In genomic region chr22:49663311-49663711, GRCh38 we compare ENCODE assay signal across 21 cellular contexts.
"Had no signal": no experiment of that assay in that cellular context is flagged by ENCODE, and none has a peak within 500 bp of the region (broad histone marks: within the 10 kb centered on the region; RNA-seq: fewer than 3 reads in every experiment).

No MANE protein-coding gene starts in this region.

- H3K9me3 ChIP-seq: left lung, pancreas, tibial artery had no signal

- H3K4me1 ChIP-seq: pancreas, tibial artery had no signal

- FAIRE-seq: colon, endometrium, frontal cortex, pancreas had no signal

- ATAC-seq: activated CD8-positive, alpha-beta T cell treated with anti-CD3 and anti-CD28 coated beads for 36 hours; activated naive CD8-positive, alpha-beta T cell treated with anti-CD3 and anti-CD28 coated beads, Interleukin-2, amount 50 U/mL, for 24 hours; left lung; naive thymus-derived CD4-positive, alpha-beta T cell; pancreas; stimulated activated naive CD8-positive, alpha-beta T cell treated with anti-CD3 and anti-CD28 coated beads, Interleukin-15, Interleukin-2, amounts not matched to agents 100 U/mL and 50 U/mL, for 24 hours had no signal

- H3K4me3 ChIP-seq: left lung, pancreas, tibial artery had no signal

- H3K27me3 ChIP-seq: brain microvascular endothelial cell had no signal

- H3K36me3 ChIP-seq: brain microvascular endothelial cell, left lung, pancreas, tibial artery had no signal

- H3K27ac ChIP-seq: brain microvascular endothelial cell, left lung, pancreas, tibial artery had no signal

- DNase-seq: activated CD4-positive, alpha-beta T cell treated with anti-CD3 and anti-CD28 coated beads, Interleukin-2, amount 10 ng/mL, durations not matched to agents 24 days and 14 days; activated CD4-positive, CD25-positive, alpha-beta regulatory T cell; activated CD8-positive, alpha-beta T cell treated with anti-CD3 and anti-CD28 coated beads for 36 hours; activated naive CD4-positive, alpha-beta T cell treated with anti-CD3 and anti-CD28 coated beads, Interleukin-2, amount 10 ng/mL, durations not matched to agents 7 days and 5 days; activated naive CD8-positive, alpha-beta T cell treated with anti-CD3 and anti-CD28 coated beads, Interleukin-2, amount 50 U/mL, for 24 hours; anterior cingulate cortex; brain microvascular endothelial cell; central memory CD4-positive, alpha-beta T cell; erythroblast; mesenchymal stem cell; naive thymus-derived CD4-positive, alpha-beta T cell; pancreas; stimulated activated CD4-positive, alpha-beta T cell treated with anti-CD3 and anti-CD28 coated beads, Interleukin-2, amount 100 ng/mL, for 24 hours; substantia nigra; T1000 had no signal
